Comparison of ENCODE assay signal across 1 cellular context in genomic region chr7:22093003-22093402, GRCh38.
TF ChIP-seq lines count a peak whose summit lies in the region.

No MANE protein-coding gene starts in this region.

TF ChIP-seq in endothelial cell of umbilical vein, 7 proteins besides CTCF, POLR2A, EP300 and RAD21 (continued from another document):
- TF ChIP-seq JUN (IDR thresholded peaks at IDR 0.05; ENCODE audit: borderline replicate concordance, insufficient read depth, insufficient read length, low read depth) = no peak
- no peak for TF ChIP-seq POLR2AphosphoS5 (IDR thresholded peaks at IDR 0.05; ENCODE audit: insufficient read depth, low read depth, low read length)
- no peak for TF ChIP-seq MYC (IDR thresholded peaks at IDR 0.05; ENCODE audit: low read depth, low read length)
- TF ChIP-seq FOS (IDR thresholded peaks at IDR 0.05; ENCODE audit: borderline replicate concordance, insufficient read depth, low read length) = no peak
